ENCODE assay signal across 18 cellular contexts in the genomic region with DNA sequence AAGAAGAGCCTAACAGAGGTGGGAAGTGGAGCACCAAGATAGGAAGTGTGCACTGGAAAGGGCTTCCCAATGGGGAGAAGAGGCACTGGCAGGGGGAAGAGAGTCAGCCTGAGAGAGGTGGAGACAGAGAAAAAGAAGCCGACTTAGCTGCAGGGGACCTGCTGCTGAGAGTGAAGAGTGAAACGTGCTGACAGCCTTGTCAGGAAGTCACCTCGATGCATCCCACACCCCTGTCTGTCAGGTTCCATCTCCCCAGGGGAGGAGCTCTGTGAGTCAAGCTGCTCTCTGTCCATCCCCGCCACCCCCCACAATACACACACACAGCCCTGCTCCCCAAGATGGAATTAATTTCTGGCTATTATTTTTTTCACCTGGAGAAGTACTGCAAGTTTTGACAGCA. TPM values are rescaled to one million over a fixed set of nuclear protein-coding genes. Genes with fewer than 3 reads are reported as not detected.
DNase-seq lines count a peak whose midpoint lies in the region; ATAC-seq, FAIRE-seq and TF ChIP-seq lines count a peak whose summit lies in the region.
"Had no signal": no experiment of that assay in that cellular context is flagged by ENCODE, and none has a peak within 500 bp of the region (broad histone marks: within the 10 kb centered on the region; RNA-seq: fewer than 3 reads in every experiment).

No MANE protein-coding gene starts in this region.

- TF ChIP-seq CTCF in osteoblast (IDR thresholded peaks at IDR 0.05; ENCODE audit: extremely low read depth, low read depth, low read length), result no peak
- TF ChIP-seq CTCF in WERI-Rb-1 (IDR thresholded peaks at IDR 0.05; ENCODE audit: low read depth, low read length), result no peak
- TF ChIP-seq CTCF in D721Med (IDR thresholded peaks at IDR 0.05; ENCODE audit: insufficient read depth, missing control alignments), result no peak

- H3K27me3 Mint-ChIP-seq in activated CD4-positive, alpha-beta T cell treated with anti-CD3 and anti-CD28 coated beads for 36 hours, result peaks cover 37% of the 10 kb centered on the region
- H3K27me3 Mint-ChIP-seq in activated T-helper 17 cell treated with anti-CD3 and anti-CD28 coated beads, Interleukin-2, amount 50 U/mL, for 72 hours, result peaks cover 61% of the 10 kb centered on the region

- no peaks in the 10 kb centered on the region for H3K9me3 ChIP-seq in osteoblast (ENCODE audit: low read depth, low read length)
- H3K9me3 ChIP-seq in WERI-Rb-1 (ENCODE audit: severe bottlenecking), result no peaks in the 10 kb centered on the region

- intact Hi-C loops in activated CD4-positive, alpha-beta T cell treated with anti-CD3 and anti-CD28 coated beads for 36 hours (cut with DNase I, micrococcal nuclease), result no loop called here

- POLR2A ChIA-PET in activated CD4-positive, alpha-beta T cell treated with anti-CD3 and anti-CD28 coated beads for 36 hours (lab: Charles Lee), result no interaction called here

- DNase-seq in activated CD4-positive, alpha-beta T cell treated with anti-CD3 and anti-CD28 coated beads for 36 hours, result peak; percentile 23
- no peak for DNase-seq in activated CD4-positive, alpha-beta T cell treated with anti-CD3 and anti-CD28 coated beads, Interleukin-2, amount 50 U/mL, for 48 hours
- peak; percentile 28 for DNase-seq in NCI-H82 (lab: John Stamatoyannopoulos, UW)
- DNase-seq in osteoblast (ENCODE audit: insufficient read length, low spot score, missing footprints), result peak; percentile 27
- no peak for DNase-seq in WERI-Rb-1
- no peak for DNase-seq in D721Med (ENCODE audit: insufficient read length, low spot score)
- DNase-seq: C1 segment of cervical spinal cord, NCI-H1436 treated with DMSO at 0.1 percent for 48 hours, NCI-H2029 treated with DMSO at 0.1 percent for 48 hours, NCI-H345, NCI-H526, PC-3 had no signal

- no peak overlapping the region for H2AFZ ChIP-seq in osteoblast (ENCODE audit: low read length)

- H3K4me3 ChIP-seq in osteoblast (ENCODE audit: insufficient read depth, low read length), result no peak overlapping the region
- H3K4me3 ChIP-seq in WERI-Rb-1 (ENCODE audit: low read depth, low read length), result no peak overlapping the region
- H3K4me3 ChIP-seq: SK-N-MC had no signal

- CTCF ChIA-PET in activated CD4-positive, alpha-beta T cell treated with anti-CD3 and anti-CD28 coated beads for 36 hours (lab: Charles Lee), result interaction anchor here (0.6 to 2.1 kb wide), 11 partner anchors 9 to 455 kb away, joined by 3 to 7 read pairs (median 3); no protein-coding TSS in a partner anchor

- no peaks in the 10 kb centered on the region for H3K36me3 ChIP-seq in osteoblast (ENCODE audit: insufficient read depth, low read length)
- no peaks in the 10 kb centered on the region for H3K36me3 ChIP-seq in WERI-Rb-1

- no peak overlapping the region for H3K27ac ChIP-seq in osteoblast (ENCODE audit: low read depth, low read length)
- no peak overlapping the region; the same call in 1 of the 2 replicates for H3K27ac ChIP-seq in WERI-Rb-1
- H3K27ac ChIP-seq: SK-N-MC had no signal

- ATAC-seq in activated CD4-positive, alpha-beta T cell treated with anti-CD3 and anti-CD28 coated beads for 36 hours, result peak; percentile 46
- ATAC-seq in activated T-helper 17 cell treated with anti-CD3 and anti-CD28 coated beads, Interleukin-2, amount 50 U/mL, for 72 hours (replicated peaks), result peak; percentile 34
- no peak for ATAC-seq in HG02571 (IDR thresholded peaks at IDR 0.05; ENCODE audit: unreplicated experiment)
- ATAC-seq: PC-3 had no signal

- H3K9me3 Mint-ChIP-seq in activated CD4-positive, alpha-beta T cell treated with anti-CD3 and anti-CD28 coated beads for 36 hours (ENCODE audit: low read depth), result no peaks in the 10 kb centered on the region
- no peaks in the 10 kb centered on the region for H3K9me3 Mint-ChIP-seq in activated T-helper 17 cell treated with anti-CD3 and anti-CD28 coated beads, Interleukin-2, amount 50 U/mL, for 72 hours

- no peak overlapping the region for H3K4me2 ChIP-seq in osteoblast (ENCODE audit: insufficient read depth, low read length)

- H4K20me1 ChIP-seq in osteoblast (ENCODE audit: insufficient read depth, low read length), result no peaks in the 10 kb centered on the region

- FAIRE-seq in D721Med (lab: Jason Lieb, UNC), result no peak
- FAIRE-seq: A204.1, GM19239, H54 had no signal

- H3K4me1 ChIP-seq in osteoblast (ENCODE audit: insufficient read depth, low read length), result peaks cover 11% of the 10 kb centered on the region

- no peak overlapping the region for H3K27ac Mint-ChIP-seq in activated CD4-positive, alpha-beta T cell treated with anti-CD3 and anti-CD28 coated beads for 36 hours
- no peak overlapping the region for H3K27ac Mint-ChIP-seq in activated T-helper 17 cell treated with anti-CD3 and anti-CD28 coated beads, Interleukin-2, amount 50 U/mL, for 72 hours

- no peak overlapping the region for H3K4me3 Mint-ChIP-seq in activated CD4-positive, alpha-beta T cell treated with anti-CD3 and anti-CD28 coated beads for 36 hours
- no peak overlapping the region for H3K4me3 Mint-ChIP-seq in activated T-helper 17 cell treated with anti-CD3 and anti-CD28 coated beads, Interleukin-2, amount 50 U/mL, for 72 hours

- H3K27me3 ChIP-seq in osteoblast (ENCODE audit: insufficient read depth, low read length), result peaks cover 48% of the 10 kb centered on the region
- no peaks in the 10 kb centered on the region for H3K27me3 ChIP-seq in WERI-Rb-1 (ENCODE audit: insufficient read depth, low read depth, severe bottlenecking)

- H3K79me2 ChIP-seq in osteoblast (ENCODE audit: insufficient read depth, low read length), result no peaks in the 10 kb centered on the region

- H3K4me1 Mint-ChIP-seq in activated CD4-positive, alpha-beta T cell treated with anti-CD3 and anti-CD28 coated beads for 36 hours, result peaks cover 4% of the 10 kb centered on the region
- peaks cover 4% of the 10 kb centered on the region for H3K4me1 Mint-ChIP-seq in activated T-helper 17 cell treated with anti-CD3 and anti-CD28 coated beads, Interleukin-2, amount 50 U/mL, for 72 hours

- no peaks in the 10 kb centered on the region for H3K36me3 Mint-ChIP-seq in activated CD4-positive, alpha-beta T cell treated with anti-CD3 and anti-CD28 coated beads for 36 hours (ENCODE audit: low read depth)
- no peaks in the 10 kb centered on the region for H3K36me3 Mint-ChIP-seq in activated T-helper 17 cell treated with anti-CD3 and anti-CD28 coated beads, Interleukin-2, amount 50 U/mL, for 72 hours (ENCODE audit: low read depth)

RNA-seq across cellular contexts. Expression of a gene that starts 14.0 kb away (rescaled TPM):
- total RNA-seq in activated CD4-positive, alpha-beta T cell treated with anti-CD3 and anti-CD28 coated beads for 36 hours, result under 1 TPM; 0.47 to 0.57 TPM
- under 1 TPM; 0.45 to 0.71 TPM for total RNA-seq in activated T-helper 17 cell treated with anti-CD3 and anti-CD28 coated beads, Interleukin-2, amount 50 U/mL, for 72 hours
- total RNA-seq in osteoblast, result 26.4 and 30.1 TPM in 2 replicates

RNA-seq across cellular contexts. Expression of a gene that starts 44.7 kb away (rescaled TPM):
- 10 to 100 TPM; 30.0 to 37.7 TPM for total RNA-seq in activated CD4-positive, alpha-beta T cell treated with anti-CD3 and anti-CD28 coated beads for 36 hours
- 100 to 1,000 TPM in 1 of 2 donors, 10 to 100 TPM in 1; 45.9 to 150 TPM for total RNA-seq in activated T-helper 17 cell treated with anti-CD3 and anti-CD28 coated beads, Interleukin-2, amount 50 U/mL, for 72 hours
- 103 and 106 TPM in 2 replicates for total RNA-seq in osteoblast

RNA-seq across cellular contexts. Expression of a gene that starts 44.8 kb away (rescaled TPM):
- under 1 TPM; 0.28 to 0.32 TPM for total RNA-seq in activated CD4-positive, alpha-beta T cell treated with anti-CD3 and anti-CD28 coated beads for 36 hours
- 1 to 10 TPM in 1 of 2 donors, under 1 TPM in 1; 0.48 to 2.9 TPM for total RNA-seq in activated T-helper 17 cell treated with anti-CD3 and anti-CD28 coated beads, Interleukin-2, amount 50 U/mL, for 72 hours
- total RNA-seq in osteoblast, result 0.72 and 1.2 TPM in 2 replicates

RNA-seq across cellular contexts. Expression of a gene that starts 55.3 kb away (rescaled TPM):
- not detected for total RNA-seq in activated CD4-positive, alpha-beta T cell treated with anti-CD3 and anti-CD28 coated beads for 36 hours
- not detected for total RNA-seq in activated T-helper 17 cell treated with anti-CD3 and anti-CD28 coated beads, Interleukin-2, amount 50 U/mL, for 72 hours
- total RNA-seq in osteoblast, result not detected in 2 replicates
- total RNA-seq: PC-3 had no signal

Comparison
In these comparisons a context has a peak if more than half of its experiments do, and no peak if none do; other contexts are left out.
1. DNase-seq: peak in activated CD4-positive, alpha-beta T cell treated with anti-CD3 and anti-CD28 coated beads for 36 hours (single experiment), NCI-H82 (single experiment) and osteoblast (single experiment); none in activated CD4-positive, alpha-beta T cell treated with anti-CD3 and anti-CD28 coated beads, Interleukin-2, amount 50 U/mL, for 48 hours (0 of 2), WERI-Rb-1 (single experiment) and D721Med (single experiment).
2. RNA of a gene that starts 14.0 kb away (total RNA-seq): 26.4 to 30.1 TPM in osteoblast; 0.45 to 0.71 TPM in activated T-helper 17 cell treated with anti-CD3 and anti-CD28 coated beads, Interleukin-2, amount 50 U/mL, for 72 hours and 0.47 to 0.57 TPM in activated CD4-positive, alpha-beta T cell treated with anti-CD3 and anti-CD28 coated beads for 36 hours; every median in the first group is over 10 times any median in the second.